ENCODE assay signal across 28 cellular contexts in genomic region chr2:67886423-67886822, GRCh38.
"Had no signal": no experiment of that assay in that cellular context is flagged by ENCODE, and none has a peak within 500 bp of the region (broad histone marks: within the 10 kb centered on the region; RNA-seq: fewer than 3 reads in every experiment).

No MANE protein-coding gene starts in this region.

- H3K4me1 ChIP-seq: left ventricle myocardium inferior, neural progenitor cell, right atrium auricular region, testis, transverse colon, upper lobe of left lung, vagina had no signal

- ATAC-seq: left colon; natural killer cell; sciatic nerve; stimulated activated naive B cell treated with anti-CD40 and anti-IgM and Interleukin-4, amounts not matched to agents 10 μg/mL and 1 μg/mL and 100 μg/mL, for 72 hours; stimulated activated naive CD8-positive, alpha-beta T cell treated with anti-CD3 and anti-CD28 coated beads, Interleukin-15, Interleukin-2, amounts not matched to agents 100 U/mL and 50 U/mL, for 24 hours had no signal

- H3K9ac ChIP-seq: neural progenitor cell had no signal

- H3K4me2 ChIP-seq: neural progenitor cell had no signal

- H3K27ac ChIP-seq: left ventricle myocardium inferior, neural progenitor cell, neutrophil, right atrium auricular region, skin epidermis, stomach, testis, thyroid gland, transverse colon, upper lobe of left lung, vagina had no signal

- H3K36me3 ChIP-seq: left ventricle myocardium inferior, neural progenitor cell, neutrophil, right atrium auricular region, stomach, thyroid gland, transverse colon, upper lobe of left lung, vagina had no signal

- H3K9me3 ChIP-seq: left ventricle myocardium inferior, neutrophil, right atrium auricular region, stomach, testis, thyroid gland, transverse colon, upper lobe of left lung, vagina had no signal

- H3K27me3 ChIP-seq: neural progenitor cell, neutrophil, right atrium auricular region, stomach, testis, thyroid gland, transverse colon, upper lobe of left lung, vagina had no signal

- DNase-seq: hypothalamus; immature natural killer cell; kidney; left colon; left ventricle myocardium inferior; naive B cell; natural killer cell; nephron progenitor cell; occipital lobe; stimulated activated CD4-positive, alpha-beta T cell treated with anti-CD3 and anti-CD28 coated beads, Interleukin-12 subunit alpha, Interleukin-12 subunit beta, amount 100 ng/mL, for 4 hours; stimulated activated CD4-positive, alpha-beta T cell treated with anti-CD3 and anti-CD28 coated beads, Interleukin-15, amount 100 ng/mL, for 24 hours; stimulated activated CD4-positive, alpha-beta T cell treated with anti-CD3 and anti-CD28 coated beads, Interleukin-2, amount 100 ng/mL, for 24 hours; stimulated activated CD4-positive, alpha-beta T cell treated with anti-CD3 and anti-CD28 coated beads, Interleukin-4, amount 100 ng/mL, for 1 hour; stimulated activated naive B cell treated with anti-CD40 and anti-IgM and Interleukin-4, amounts not matched to agents 10 μg/mL and 1 μg/mL and 100 μg/mL, for 72 hours; stimulated activated naive CD8-positive, alpha-beta T cell treated with anti-CD3 and anti-CD28 coated beads, Interleukin-15, Interleukin-2, amounts not matched to agents 100 U/mL and 50 U/mL, for 24 hours; stomach; testis; thyroid gland; transverse colon; upper lobe of left lung had no signal

- FAIRE-seq: islet of Langerhans, kidney had no signal

- H2AFZ ChIP-seq: neural progenitor cell had no signal

- H3K4me3 ChIP-seq: left ventricle myocardium inferior, lung, neural progenitor cell, right atrium auricular region, skin epidermis, stomach, testis, thyroid gland, transverse colon, upper lobe of left lung, vagina had no signal
